8 cellular contexts compared by ENCODE assay signal in genomic region chr22:45163417-45164216, GRCh38. TPM values are rescaled to one million over a fixed set of nuclear protein-coding genes. Genes with fewer than 3 reads are reported as not detected.
DNase-seq lines count a peak whose midpoint lies in the region; ATAC-seq and TF ChIP-seq lines count a peak whose summit lies in the region.

NUP50 (plus strand) TSS chr22:45163925; CDS start chr22:45168178, 4,253 bp downstream.

- peak within 1 kb of the TSS; percentile 89 for H2AFZ ChIP-seq in Loucy (ENCODE audit: low read length)

- H4K20me1 ChIP-seq in Loucy (ENCODE audit: insufficient read depth, low read length, poor library complexity, severe bottlenecking), result peaks cover 51% of the 10 kb centered on the region

- H3K9ac ChIP-seq in Loucy (ENCODE audit: low read depth, low read length, poor library complexity, severe bottlenecking), result peak within 1 kb of the TSS; percentile 87

- H3K4me1 ChIP-seq in Loucy (ENCODE audit: insufficient read depth, low read length, poor library complexity, severe bottlenecking), result peaks cover 77% of the 10 kb centered on the region

- H3K4me1 Mint-ChIP-seq in nephron progenitor cell, result peaks cover 63% of the 10 kb centered on the region
- peaks cover 67% of the 10 kb centered on the region for H3K4me1 Mint-ChIP-seq in stimulated activated naive CD8-positive, alpha-beta T cell treated with anti-CD3 and anti-CD28 coated beads, Interleukin-15, amount 100 ng/mL, for 72 hours

- DNase-seq in ELF-1 (ENCODE audit: low read depth, low spot score) (peak; percentile 97), H4 (ENCODE audit: low spot score) (peak; percentile 91), fibroblast of the aortic adventitia (ENCODE audit: low read depth) (peak; percentile 96), nephron progenitor cell (peak; percentile 97)
- DNase-seq in activated T-helper 9 cell treated with anti-CD3 and anti-CD28 coated beads, Interleukin-2, amount 50 U/mL, for 16 hours (ENCODE audit: low read depth), result peak; percentile 96
- peak; percentile 98 for DNase-seq in stimulated activated naive CD8-positive, alpha-beta T cell treated with anti-CD3 and anti-CD28 coated beads, Interleukin-15, amount 100 ng/mL, for 72 hours

- peak within 1 kb of the TSS; percentile 97 for H3K4me3 Mint-ChIP-seq in nephron progenitor cell
- H3K4me3 Mint-ChIP-seq in stimulated activated naive CD8-positive, alpha-beta T cell treated with anti-CD3 and anti-CD28 coated beads, Interleukin-15, amount 100 ng/mL, for 72 hours, result peak within 1 kb of the TSS; percentile 90 to 100

- no peaks in the 10 kb centered on the region for H3K9me2 ChIP-seq in Loucy (replicated peaks; ENCODE audit: low read depth, low read length)

- TF ChIP-seq CTCF in Loucy (conservative IDR thresholded peaks at IDR 0.05; ENCODE audit: low read length) (no peak), fibroblast of the aortic adventitia (IDR thresholded peaks at IDR 0.05; ENCODE audit: insufficient read depth, low read length) (no peak), nephron progenitor cell (IDR thresholded peaks at IDR 0.05) (no peak)

- no peaks in the 10 kb centered on the region for H3F3A ChIP-seq in Loucy (ENCODE audit: low read depth)

- peaks cover 4% of the 10 kb centered on the region for H3K27me3 Mint-ChIP-seq in nephron progenitor cell (ENCODE audit: low read depth, poor library complexity)
- H3K27me3 Mint-ChIP-seq in stimulated activated naive CD8-positive, alpha-beta T cell treated with anti-CD3 and anti-CD28 coated beads, Interleukin-15, amount 100 ng/mL, for 72 hours, result no peaks in the 10 kb centered on the region

- H3K9me3 Mint-ChIP-seq in nephron progenitor cell, result no peaks in the 10 kb centered on the region
- H3K9me3 Mint-ChIP-seq in stimulated activated naive CD8-positive, alpha-beta T cell treated with anti-CD3 and anti-CD28 coated beads, Interleukin-15, amount 100 ng/mL, for 72 hours, result no peaks in the 10 kb centered on the region

- H3K79me2 ChIP-seq in Loucy (ENCODE audit: insufficient read depth, low read length), result peaks cover 91% of the 10 kb centered on the region

- H3K36me3 Mint-ChIP-seq in nephron progenitor cell (ENCODE audit: low read depth), result peaks cover 25% of the 10 kb centered on the region

- H3K4me3 ChIP-seq in Loucy (ENCODE audit: low read length, poor library complexity, severe bottlenecking) (peak within 1 kb of the TSS; percentile 87), fibroblast of the aortic adventitia (ENCODE audit: low read depth, low read length) (peak within 1 kb of the TSS; percentile 84)

- H3K9me3 ChIP-seq in Loucy (ENCODE audit: insufficient read depth, low read depth, low read length), result no peaks in the 10 kb centered on the region

- H3K4me2 ChIP-seq in Loucy (ENCODE audit: low read depth, low read length, poor library complexity, severe bottlenecking), result peak within 1 kb of the TSS; percentile 91

- H3K36me3 ChIP-seq in Loucy (ENCODE audit: insufficient read depth, low read length), result peaks cover 6% of the 10 kb centered on the region; the same call in 1 of the 2 replicates

- no peaks in the 10 kb centered on the region for H3K27me3 ChIP-seq in Loucy (ENCODE audit: insufficient read depth, low read length, poor library complexity, severe bottlenecking)

- peak within 1 kb of the TSS; percentile 77 for H3K27ac Mint-ChIP-seq in nephron progenitor cell
- H3K27ac Mint-ChIP-seq in stimulated activated naive CD8-positive, alpha-beta T cell treated with anti-CD3 and anti-CD28 coated beads, Interleukin-15, amount 100 ng/mL, for 72 hours, result peak within 1 kb of the TSS; percentile 99

- peak; percentile 85 for TF ChIP-seq POLR2A in Raji (IDR thresholded peaks at IDR 0.05; ENCODE audit: insufficient read depth, low read depth, low read length)

- ATAC-seq in stimulated activated naive CD8-positive, alpha-beta T cell treated with anti-CD3 and anti-CD28 coated beads, Interleukin-15, amount 100 ng/mL, for 72 hours, result peak; percentile 89

RNA-seq across cellular contexts. Expression of gene NUP50, which starts in this region (rescaled TPM):
- total RNA-seq in H4 (2014; rRNA removed; shearing (Covaris generic)), result 32.1 and 34.6 TPM in 2 replicates
- total RNA-seq in fibroblast of the aortic adventitia (ENCODE audit: low replicate concordance), result 61.6 and 109 TPM in 2 replicates

Comparison
In these comparisons a context has a peak if more than half of its experiments do, and no peak if none do; other contexts are left out.
1. Peak in every context shown above with its lines: DNase-seq, ATAC-seq and H3K4me3 ChIP-seq.